20 cellular contexts compared by ENCODE assay signal in genomic region chr16:67761924-67762323, GRCh38. TPM values are rescaled to one million over a fixed set of nuclear protein-coding genes. Genes with fewer than 3 reads are reported as not detected.
DNase-seq lines count a peak whose midpoint lies in the region; ATAC-seq, FAIRE-seq and TF ChIP-seq lines count a peak whose summit lies in the region.
"Had no signal": no experiment of that assay in that cellular context is flagged by ENCODE, and none has a peak within 500 bp of the region (broad histone marks: within the 10 kb centered on the region; RNA-seq: fewer than 3 reads in every experiment).

No MANE protein-coding gene starts in this region.

- no peak overlapping the region for H3K9ac ChIP-seq in HepG2 (ENCODE audit: insufficient read depth, low read depth, low read length)

- 100% methylated on average over 1 of the region's 1 CpG for WGBS in HepG2 (ENCODE audit: low lambda C conversion rate)
- no CpG with 5 or more reads among the region's 1 CpG for WGBS in right lobe of liver (ENCODE audit: insufficient coverage, low coverage, low lambda C conversion rate, missing lambda C conversion rate)

- ATAC-seq in HepG2 = no peak
- no peak for ATAC-seq in right lobe of liver
- ATAC-seq in WTC11 = no peak
- no peak for ATAC-seq in GM18502 (IDR thresholded peaks at IDR 0.05; ENCODE audit: poor library complexity, unreplicated experiment)
- ATAC-seq: A549; CD8-positive, alpha-beta T cell had no signal

- TF ChIP-seq RAD21 in HepG2 (CRISPR knock-in tag; IDR thresholded peaks at IDR 0.05) = no peak

- H3K4me1 ChIP-seq in HepG2 (ENCODE audit: insufficient read depth, low read length) (no peaks in the 10 kb centered on the region), right lobe of liver (peaks cover 0 to 34% (median 14%) of the 10 kb centered on the region in 4 donors)
- H3K4me1 ChIP-seq: A549, Caco-2 had no signal

- intact Hi-C loops in HepG2 (cut with micrococcal nuclease; ENCODE audit: unreplicated experiment) = no loop called here
- intact Hi-C loops in right lobe of liver (cut with DNase I) = no loop called here

- no peak for DNase-seq in HepG2 (ENCODE audit: low spot score)
- no peak for DNase-seq in right lobe of liver
- no peak for DNase-seq in WTC11 (ENCODE audit: low spot score)
- no peak for DNase-seq in KBM-7
- DNase-seq: AML-193; Caco-2; Calu3; CD4-positive, alpha-beta T cell; CD8-positive, alpha-beta T cell; DMS79 treated with DMSO at 0.1 percent for 48 hours; GF-D8 had no signal

- CTCF ChIA-PET in HepG2 (lab: Yijun Ruan, JAX; ENCODE audit: low intra/inter-chr PET ratio, low total read pairs) = no interaction called here
- CTCF ChIA-PET in WTC11 (lab: Charles Lee) = interaction anchor here (0.6 to 1.5 kb wide), 3 partner anchors 54 to 330 kb away, joined by 3 to 4 read pairs (median 3); no protein-coding TSS in a partner anchor

- POLR2A ChIA-PET in HepG2 (lab: Yijun Ruan, JAX) = no interaction called here
- POLR2A ChIA-PET in WTC11 (lab: Charles Lee) = no interaction called here

- no peaks in the 10 kb centered on the region for H3K9me3 Mint-ChIP-seq in WTC11
- H3K9me3 Mint-ChIP-seq: CD4-positive, alpha-beta T cell; CD8-positive, alpha-beta T cell had no signal

- H3K9me3 ChIP-seq in HepG2 (ENCODE audit: low read length) = no peaks in the 10 kb centered on the region
- no peaks in the 10 kb centered on the region for H3K9me3 ChIP-seq in right lobe of liver
- H3K9me3 ChIP-seq: A549; BLaER1 treated with 17β-estradiol and CSF1 and Interleukin-3, amounts not matched to agents 10 nM and 100 nM; Caco-2 had no signal

- H3K36me3 ChIP-seq in HepG2 (replicated peaks in 1 of 2; ENCODE audit: control insufficient read depth in 1 of 2, insufficient read depth in 2 of 2, low read length in 2 of 2) (peaks cover 8 to 42% of the 10 kb centered on the region in 2 experiments; a peak in 4 of 5 replicates), right lobe of liver (peaks cover 0 to 6% (median 0%) of the 10 kb centered on the region in 4 donors)

- no peak for FAIRE-seq in HepG2 (lab: Jason Lieb, UNC)
- FAIRE-seq: A549, D721Med, G401.6, GM18507 had no signal

- in situ Hi-C loops in HepG2 (cut with HindIII; ENCODE audit: extremely low pct_ligation_motif_present, low pct_unique_long_range_greater_than_20kb) = no loop called here
- in situ Hi-C loops in KBM-7 (cut with MboI; ENCODE audit: low pct_unique_long_range_greater_than_20kb, low sequenced_read_pairs) = no loop called here

- no peak for TF ChIP-seq EP300 in HepG2 (IDR thresholded peaks at IDR 0.05; ENCODE audit: low read depth in 2 of 2, low read length in 2 of 2)
- TF ChIP-seq EP300 in HepG2 (CRISPR knock-in tag; IDR thresholded peaks at IDR 0.05; ENCODE audit: borderline replicate concordance) = no peak

- TF ChIP-seq CTCF in HepG2 (CRISPR knock-in tag; IDR thresholded peaks at IDR 0.05) = no peak
- no peak for TF ChIP-seq CTCF in right lobe of liver (IDR thresholded peaks at IDR 0.05)
- TF ChIP-seq CTCF in WTC11 (IDR thresholded peaks at IDR 0.05) = no peak

- no peak overlapping the region for H3K4me3 Mint-ChIP-seq in WTC11
- H3K4me3 Mint-ChIP-seq: B cell; CD4-positive, alpha-beta T cell; CD8-positive, alpha-beta T cell had no signal

- H4K20me1 ChIP-seq in HepG2 (ENCODE audit: insufficient read depth, low read length) = peaks cover 5% of the 10 kb centered on the region; the same call in 1 of the 2 replicates

- H3K4me3 ChIP-seq in HepG2 (replicated peaks in 1 of 3; ENCODE audit: insufficient read depth in 1 of 3, low read depth in 2 of 3, low read length in 3 of 3) (no peak overlapping the region), right lobe of liver (no peak overlapping the region)
- H3K4me3 ChIP-seq: A549; BLaER1 treated with 17β-estradiol and CSF1 and Interleukin-3, amounts not matched to agents 10 nM and 100 nM had no signal

- H3K27ac ChIP-seq in HepG2 (ENCODE audit: extremely low read length, insufficient read depth, low read length) (no peak overlapping the region), right lobe of liver (peak overlapping the region in 1 of 3 donors; percentile 57)
- H3K27ac ChIP-seq: 22Rv1; A549; BLaER1 treated with 17β-estradiol and CSF1 and Interleukin-3, amounts not matched to agents 10 nM and 100 nM; C4-2B had no signal

- H3K27me3 Mint-ChIP-seq in WTC11 (ENCODE audit: low read depth) = no peaks in the 10 kb centered on the region
- H3K27me3 Mint-ChIP-seq: B cell; CD4-positive, alpha-beta T cell had no signal

- H3K4me1 Mint-ChIP-seq in WTC11 = no peaks in the 10 kb centered on the region

- no peak overlapping the region for H3K27ac Mint-ChIP-seq in WTC11
- H3K27ac Mint-ChIP-seq: B cell; CD8-positive, alpha-beta T cell had no signal

- no TSS peak for BruUV-seq in HepG2 (replicated peaks; lab: Mats Ljungman, UMichigan)

- no peaks in the 10 kb centered on the region for H3K27me3 ChIP-seq in HepG2 (ENCODE audit: control insufficient read depth in 1 of 2, insufficient read depth in 2 of 2, low read length in 2 of 2)
- H3K27me3 ChIP-seq in right lobe of liver = no peaks in the 10 kb centered on the region
- H3K27me3 ChIP-seq: BLaER1 treated with 17β-estradiol and CSF1 and Interleukin-3, amounts not matched to agents 10 nM and 100 nM had no signal

- TF ChIP-seq POLR2A in HepG2 (IDR thresholded peaks at IDR 0.05; ENCODE audit: insufficient read depth in 1 of 2, low read depth in 2 of 2, low read length in 2 of 2) (no peak), right lobe of liver (IDR thresholded peaks at IDR 0.05) (no peak)

- H3K36me3 Mint-ChIP-seq in WTC11 = no peaks in the 10 kb centered on the region; the same call in 1 of the 2 replicates

- no peak overlapping the region for H2AFZ ChIP-seq in HepG2 (ENCODE audit: low read length)

- no peaks in the 10 kb centered on the region for H3K79me2 ChIP-seq in HepG2 (ENCODE audit: insufficient read depth, low read length)

- no peak overlapping the region for H3K4me2 ChIP-seq in HepG2 (ENCODE audit: low read depth, low read length)
- H3K4me2 ChIP-seq: A549 had no signal

RNA-seq across cellular contexts. Expression of gene GFOD2, which starts 42.8 kb away (rescaled TPM):
- total RNA-seq in HepG2 (2016; rRNA removed; fragmentation: Illumina TruSeq; extraction: Trizol) (17.2 and 17.6 TPM in 2 replicates), right lobe of liver (10 to 100 TPM; 19.7 to 39.7 (median 24.6) TPM), WTC11 (2021) (19.3 to 29.5 TPM (median 22.8 TPM) in 3 replicates)
- 5.6 and 6.5 TPM in 2 replicates for total RNA-seq in HepG2 (2016; cell fraction: cytosol; rRNA removed; fragmentation: Illumina TruSeq; extraction: Trizol; ENCODE audit: low read depth)
- total RNA-seq in HepG2 (2016; cell fraction: insoluble cytoplasmic fraction; rRNA removed; fragmentation: Illumina TruSeq; extraction: Trizol) = 15.5 and 19.1 TPM in 2 replicates
- total RNA-seq in HepG2 (2016; cell fraction: membrane; rRNA removed; fragmentation: Illumina TruSeq; extraction: Trizol) = 13.6 and 15.8 TPM in 2 replicates
- total RNA-seq in HepG2 (2016; cell fraction: nucleus; rRNA removed; fragmentation: Illumina TruSeq; extraction: Trizol) = 9.0 and 12.8 TPM in 2 replicates
- 11.1 and 12.8 TPM in 2 replicates for polyA plus RNA-seq in HepG2 (2011; rRNA removed)
- polyA plus RNA-seq in HepG2 (2011; cell fraction: cytosol; rRNA removed) = 11.1 and 12.3 TPM in 2 replicates
- polyA plus RNA-seq in HepG2 (2011; cell fraction: nucleus; rRNA removed) = 8.1 and 9.3 TPM in 2 replicates
- polyA plus RNA-seq in HepG2 (2012) = 7.0 and 7.9 TPM in 2 replicates
- 2.9 and 5.2 TPM in 2 replicates for polyA plus RNA-seq in HepG2 (2016; cell fraction: cytosol; fragmentation: Illumina TruSeq; extraction: Trizol; ENCODE audit: low read depth)
- 12.7 and 14.1 TPM in 2 replicates for polyA plus RNA-seq in HepG2 (2016; cell fraction: insoluble cytoplasmic fraction; fragmentation: Illumina TruSeq; extraction: Trizol; ENCODE audit: low read depth)
- polyA plus RNA-seq in HepG2 (2016; cell fraction: membrane; fragmentation: Illumina TruSeq; extraction: Trizol; ENCODE audit: low read depth) = 8.7 and 9.6 TPM in 2 replicates
- 18.9 and 20.0 TPM in 2 replicates for polyA plus RNA-seq in HepG2 (2016; cell fraction: nucleus; fragmentation: Illumina TruSeq; extraction: Trizol; ENCODE audit: insufficient read depth, low read depth)
- polyA minus RNA-seq in HepG2 (2011; rRNA and poly(A)+ RNA removed; ENCODE audit: low replicate concordance) = 26.4 and 27.3 TPM in 2 replicates
- 6.1 and 9.6 TPM in 2 replicates for polyA minus RNA-seq in HepG2 (2011; cell fraction: cytosol; rRNA and poly(A)+ RNA removed)
- 8.1 and 8.8 TPM in 2 replicates for polyA minus RNA-seq in HepG2 (2011; cell fraction: nucleus; rRNA and poly(A)+ RNA removed)

RNA-seq across cellular contexts. Expression of gene RANBP10, which starts 44.4 kb away (rescaled TPM):
- total RNA-seq in HepG2 (2016; rRNA removed; fragmentation: Illumina TruSeq; extraction: Trizol) (8.5 and 9.2 TPM in 2 replicates), right lobe of liver (10 to 100 TPM; 15.1 to 38.4 (median 22.7) TPM), WTC11 (2021) (14.0 to 16.9 TPM (median 16.1 TPM) in 3 replicates)
- 2.6 and 3.0 TPM in 2 replicates for total RNA-seq in HepG2 (2016; cell fraction: cytosol; rRNA removed; fragmentation: Illumina TruSeq; extraction: Trizol; ENCODE audit: low read depth)
- total RNA-seq in HepG2 (2016; cell fraction: insoluble cytoplasmic fraction; rRNA removed; fragmentation: Illumina TruSeq; extraction: Trizol) = 8.1 and 8.8 TPM in 2 replicates
- 5.7 and 5.9 TPM in 2 replicates for total RNA-seq in HepG2 (2016; cell fraction: membrane; rRNA removed; fragmentation: Illumina TruSeq; extraction: Trizol)
- total RNA-seq in HepG2 (2016; cell fraction: nucleus; rRNA removed; fragmentation: Illumina TruSeq; extraction: Trizol) = 8.9 and 11.2 TPM in 2 replicates
- polyA plus RNA-seq in HepG2 (2011; rRNA removed) = 22.7 and 24.5 TPM in 2 replicates
- polyA plus RNA-seq in HepG2 (2011; cell fraction: cytosol; rRNA removed) = 9.5 and 10.5 TPM in 2 replicates
- polyA plus RNA-seq in HepG2 (2011; cell fraction: nucleus; rRNA removed) = 48.8 and 55.7 TPM in 2 replicates
- polyA plus RNA-seq in HepG2 (2012) = 11.9 and 17.0 TPM in 2 replicates
- polyA plus RNA-seq in HepG2 (2016; cell fraction: cytosol; fragmentation: Illumina TruSeq; extraction: Trizol; ENCODE audit: low read depth) = 1.5 and 1.6 TPM in 2 replicates
- 8.5 and 11.6 TPM in 2 replicates for polyA plus RNA-seq in HepG2 (2016; cell fraction: insoluble cytoplasmic fraction; fragmentation: Illumina TruSeq; extraction: Trizol; ENCODE audit: low read depth)
- 3.3 and 3.6 TPM in 2 replicates for polyA plus RNA-seq in HepG2 (2016; cell fraction: membrane; fragmentation: Illumina TruSeq; extraction: Trizol; ENCODE audit: low read depth)
- polyA plus RNA-seq in HepG2 (2016; cell fraction: nucleus; fragmentation: Illumina TruSeq; extraction: Trizol; ENCODE audit: insufficient read depth, low read depth) = 29.7 and 31.1 TPM in 2 replicates
- polyA minus RNA-seq in HepG2 (2011; rRNA and poly(A)+ RNA removed; ENCODE audit: low replicate concordance) = 28.0 and 40.9 TPM in 2 replicates
- polyA minus RNA-seq in HepG2 (2011; cell fraction: cytosol; rRNA and poly(A)+ RNA removed) = 8.3 and 9.2 TPM in 2 replicates
- polyA minus RNA-seq in HepG2 (2011; cell fraction: nucleus; rRNA and poly(A)+ RNA removed) = 16.2 and 20.8 TPM in 2 replicates

RNA-seq across cellular contexts. Expression of gene TSNAXIP1, which starts 44.8 kb away (rescaled TPM):
- total RNA-seq in HepG2 (2016; rRNA removed; fragmentation: Illumina TruSeq; extraction: Trizol) (0.10 and 0.86 TPM in 2 replicates), right lobe of liver (1 to 10 TPM in 3 of 6 experiments, under 1 TPM in 3; 0.42 to 1.2 (median 0.99) TPM), WTC11 (2021) (0.41 to 1.7 TPM (median 0.48 TPM) in 3 replicates)
- 0.18 TPM in 1 of 2 replicates, not detected in the other for total RNA-seq in HepG2 (2016; cell fraction: cytosol; rRNA removed; fragmentation: Illumina TruSeq; extraction: Trizol; ENCODE audit: low read depth)
- total RNA-seq in HepG2 (2016; cell fraction: insoluble cytoplasmic fraction; rRNA removed; fragmentation: Illumina TruSeq; extraction: Trizol) = 0.10 and 0.93 TPM in 2 replicates
- total RNA-seq in HepG2 (2016; cell fraction: membrane; rRNA removed; fragmentation: Illumina TruSeq; extraction: Trizol) = 0.24 and 0.25 TPM in 2 replicates
- total RNA-seq in HepG2 (2016; cell fraction: nucleus; rRNA removed; fragmentation: Illumina TruSeq; extraction: Trizol) = 0.84 and 1.0 TPM in 2 replicates
- 0.37 and 0.61 TPM in 2 replicates for polyA plus RNA-seq in HepG2 (2011; rRNA removed)
- polyA plus RNA-seq in HepG2 (2011; cell fraction: cytosol; rRNA removed) = 0.09 and 0.17 TPM in 2 replicates
- polyA plus RNA-seq in HepG2 (2011; cell fraction: nucleus; rRNA removed) = 4.3 and 5.3 TPM in 2 replicates
- 0.23 and 0.63 TPM in 2 replicates for polyA plus RNA-seq in HepG2 (2012)
- 0.10 TPM in 1 of 2 replicates, not detected in the other for polyA plus RNA-seq in HepG2 (2016; cell fraction: cytosol; fragmentation: Illumina TruSeq; extraction: Trizol; ENCODE audit: low read depth)
- polyA plus RNA-seq in HepG2 (2016; cell fraction: insoluble cytoplasmic fraction; fragmentation: Illumina TruSeq; extraction: Trizol; ENCODE audit: low read depth) = 0.16 and 0.74 TPM in 2 replicates
- 0.08 TPM in 1 of 2 replicates, not detected in the other for polyA plus RNA-seq in HepG2 (2016; cell fraction: membrane; fragmentation: Illumina TruSeq; extraction: Trizol; ENCODE audit: low read depth)
- 3.4 and 4.5 TPM in 2 replicates for polyA plus RNA-seq in HepG2 (2016; cell fraction: nucleus; fragmentation: Illumina TruSeq; extraction: Trizol; ENCODE audit: insufficient read depth, low read depth)
- 0.06 and 0.37 TPM in 2 replicates for polyA minus RNA-seq in HepG2 (2011; rRNA and poly(A)+ RNA removed; ENCODE audit: low replicate concordance)
- polyA minus RNA-seq in HepG2 (2011; cell fraction: cytosol; rRNA and poly(A)+ RNA removed) = not detected in 2 replicates
- 0.39 and 2.0 TPM in 2 replicates for polyA minus RNA-seq in HepG2 (2011; cell fraction: nucleus; rRNA and poly(A)+ RNA removed)

Comparison
In these comparisons a context has a peak if more than half of its experiments do, and no peak if none do; other contexts are left out.
1. Of the 50 proteins assayed by ChIP-seq in both HepG2 and WTC11: peak only in HepG2: none; only in WTC11: none; in both: ZNF121; in neither: 49.